In genomic region chr7:13107291-13107690, GRCh38 we compare ENCODE assay signal across 18 cellular contexts.
A peak's percentile ranks its signal among the peaks of the same experiment; 100 is the strongest.
DNase-seq lines count a peak whose midpoint lies in the region; ATAC-seq, FAIRE-seq and TF ChIP-seq lines count a peak whose summit lies in the region.
"Had no signal": no experiment of that assay in that cellular context is flagged by ENCODE, and none has a peak within 500 bp of the region (broad histone marks: within the 10 kb centered on the region; RNA-seq: fewer than 3 reads in every experiment).

No MANE protein-coding gene starts in this region.

- DNase-seq in HepG2 (ENCODE audit: low spot score) (no peak), right lobe of liver (no peak), RWPE2 (ENCODE audit: low spot score) (no peak), heart left ventricle (no peak), hepatocyte (ENCODE audit: low spot score) (no peak)
- DNase-seq: DMS79, HCEC 1CT, KBM-7, NCI-H1417, NCI-H187, NCI-H446 treated with DMSO at 0.1 percent for 48 hours, NCI-H526 treated with DMSO at 0.1 percent for 48 hours had no signal

- no TSS peak for BruUV-seq in HepG2 (replicated peaks; lab: Mats Ljungman, UMichigan)

- no peak overlapping the region for H3K27ac ChIP-seq in HepG2 (ENCODE audit: extremely low read length, insufficient read depth, low read length)
- H3K27ac ChIP-seq in right lobe of liver: no peak overlapping the region
- no peak overlapping the region for H3K27ac ChIP-seq in RWPE2 (ENCODE audit: poor library complexity, severe bottlenecking)
- H3K27ac ChIP-seq in heart left ventricle: no peak overlapping the region
- H3K27ac ChIP-seq in hepatocyte: no peak overlapping the region
- H3K27ac ChIP-seq: A549 had no signal

- H3K4me2 ChIP-seq in HepG2 (ENCODE audit: low read depth, low read length) (no peak overlapping the region), hepatocyte (no peak overlapping the region)
- H3K4me2 ChIP-seq: A549 had no signal

- no peak for FAIRE-seq in HepG2 (lab: Jason Lieb, UNC)
- FAIRE-seq: A549, D721Med had no signal

- H3K9ac ChIP-seq in HepG2 (ENCODE audit: insufficient read depth, low read depth, low read length): no peak overlapping the region

- CTCF ChIA-PET in HepG2 (lab: Yijun Ruan, JAX; ENCODE audit: low intra/inter-chr PET ratio, low total read pairs): no interaction called here

- no peak for TF ChIP-seq RAD21 in HepG2 (CRISPR knock-in tag; IDR thresholded peaks at IDR 0.05)

- ATAC-seq in HepG2 (no peak), right lobe of liver (no peak), RWPE2 (ENCODE audit: low read depth) (peak; percentile 52; the same call in 2 of the 3 replicates), esophagus mucosa (peak; percentile 85), heart left ventricle (no peak), GM18868 (IDR thresholded peaks at IDR 0.05; ENCODE audit: unreplicated experiment) (no peak)
- ATAC-seq: A549, Panc1, SK-N-SH treated with all-trans-retinoic acid at 6 μM for 48 hours had no signal

- no peaks in the 10 kb centered on the region for H3K36me3 ChIP-seq in HepG2 (replicated peaks in 1 of 2; ENCODE audit: control insufficient read depth in 1 of 2, insufficient read depth in 2 of 2, low read length in 2 of 2)
- H3K36me3 ChIP-seq in right lobe of liver: no peaks in the 10 kb centered on the region
- H3K36me3 ChIP-seq in RWPE2 (ENCODE audit: low read depth): no peaks in the 10 kb centered on the region
- H3K36me3 ChIP-seq in heart left ventricle: no peaks in the 10 kb centered on the region
- H3K36me3 ChIP-seq in hepatocyte (replicated peaks; ENCODE audit: insufficient read depth, low read depth): no peaks in the 10 kb centered on the region

- H3K4me1 ChIP-seq in HepG2 (ENCODE audit: insufficient read depth, low read length) (peaks cover 20% of the 10 kb centered on the region), right lobe of liver (peaks cover 0 to 4% (median 0%) of the 10 kb centered on the region in 4 donors), RWPE2 (ENCODE audit: insufficient read depth, poor library complexity, severe bottlenecking) (no peaks in the 10 kb centered on the region), heart left ventricle (no peaks in the 10 kb centered on the region), hepatocyte (ENCODE audit: insufficient read depth) (no peaks in the 10 kb centered on the region)
- H3K4me1 ChIP-seq: A549 had no signal

- no peak overlapping the region for H3K4me3 ChIP-seq in HepG2 (replicated peaks in 1 of 3; ENCODE audit: insufficient read depth in 1 of 3, low read depth in 2 of 3, low read length in 3 of 3)
- H3K4me3 ChIP-seq in right lobe of liver: no peak overlapping the region
- no peak overlapping the region for H3K4me3 ChIP-seq in RWPE2 (ENCODE audit: severe bottlenecking)
- no peak overlapping the region for H3K4me3 ChIP-seq in heart left ventricle
- no peak overlapping the region for H3K4me3 ChIP-seq in hepatocyte
- H3K4me3 ChIP-seq: A549 had no signal

- TF ChIP-seq EP300 in HepG2 (IDR thresholded peaks at IDR 0.05; ENCODE audit: low read depth in 2 of 2, low read length in 2 of 2) (no peak), HepG2 (CRISPR knock-in tag; IDR thresholded peaks at IDR 0.05; ENCODE audit: borderline replicate concordance) (no peak)

- in situ Hi-C loops in HepG2 (cut with HindIII; ENCODE audit: extremely low pct_ligation_motif_present, low pct_unique_long_range_greater_than_20kb): loop anchor here (25.0 kb wide), 1 partner anchor 420 kb away; the partner anchor contains the start of gene ARL4A

- H3K27me3 ChIP-seq in HepG2 (ENCODE audit: control insufficient read depth in 1 of 2, insufficient read depth in 2 of 2, low read length in 2 of 2) (no peaks in the 10 kb centered on the region), right lobe of liver (no peaks in the 10 kb centered on the region), RWPE2 (ENCODE audit: insufficient read depth, poor library complexity, severe bottlenecking) (no peaks in the 10 kb centered on the region), heart left ventricle (no peaks in the 10 kb centered on the region), hepatocyte (no peaks in the 10 kb centered on the region)

- no peaks in the 10 kb centered on the region for H3K9me2 ChIP-seq in hepatocyte (replicated peaks; ENCODE audit: insufficient read depth)

- H3K9me3 ChIP-seq in HepG2 (ENCODE audit: low read length): no peaks in the 10 kb centered on the region
- H3K9me3 ChIP-seq in right lobe of liver: no peaks in the 10 kb centered on the region
- H3K9me3 ChIP-seq in RWPE2 (ENCODE audit: severe bottlenecking): no peaks in the 10 kb centered on the region
- peaks cover 0 to 5% (median 0%) of the 10 kb centered on the region in 12 donors for H3K9me3 ChIP-seq in heart left ventricle
- no peaks in the 10 kb centered on the region for H3K9me3 ChIP-seq in hepatocyte (ENCODE audit: low read depth)

- no peak for TF ChIP-seq CTCF in HepG2 (CRISPR knock-in tag; IDR thresholded peaks at IDR 0.05)
- TF ChIP-seq CTCF in right lobe of liver (IDR thresholded peaks at IDR 0.05): no peak
- TF ChIP-seq CTCF in RWPE2 (IDR thresholded peaks at IDR 0.05; ENCODE audit: poor library complexity, severe bottlenecking): no peak
- no peak for TF ChIP-seq CTCF in heart left ventricle (IDR thresholded peaks at IDR 0.05)
- TF ChIP-seq CTCF in hepatocyte (IDR thresholded peaks at IDR 0.05; ENCODE audit: poor library complexity): no peak

- TF ChIP-seq POLR2A in HepG2 (IDR thresholded peaks at IDR 0.05; ENCODE audit: insufficient read depth in 1 of 2, low read depth in 2 of 2, low read length in 2 of 2): no peak
- TF ChIP-seq POLR2A in right lobe of liver (IDR thresholded peaks at IDR 0.05): no peak
- no peak for TF ChIP-seq POLR2A in heart left ventricle (IDR thresholded peaks at IDR 0.05)

- H4K20me1 ChIP-seq in HepG2 (ENCODE audit: insufficient read depth, low read length) (no peaks in the 10 kb centered on the region), hepatocyte (ENCODE audit: insufficient read depth, poor library complexity, severe bottlenecking) (no peaks in the 10 kb centered on the region)

- H2AFZ ChIP-seq in HepG2 (ENCODE audit: low read length) (peak overlapping the region; percentile 5), hepatocyte (no peak overlapping the region)

- intact Hi-C loops in HepG2 (cut with micrococcal nuclease; ENCODE audit: unreplicated experiment): no loop called here
- intact Hi-C loops in right lobe of liver (cut with DNase I): no loop called here
- intact Hi-C loops in heart left ventricle (cut with DNase I): no loop called here

- POLR2A ChIA-PET in HepG2 (lab: Yijun Ruan, JAX): no interaction called here

- H3K79me2 ChIP-seq in HepG2 (ENCODE audit: insufficient read depth, low read length) (no peaks in the 10 kb centered on the region), hepatocyte (no peaks in the 10 kb centered on the region)

TF ChIP-seq in HepG2, 621 proteins besides CTCF, POLR2A, EP300 and RAD21 (continues in another document):
- TF ChIP-seq SP1 (IDR thresholded peaks at IDR 0.05): no peak
- TF ChIP-seq SP1 (CRISPR knock-in tag; IDR thresholded peaks at IDR 0.05): no peak
- TF ChIP-seq ZFY (CRISPR knock-in tag; IDR thresholded peaks at IDR 0.05): no peak
- no peak for TF ChIP-seq PRDM10 (CRISPR knock-in tag; IDR thresholded peaks at IDR 0.05; ENCODE audit: low read depth)
- no peak for TF ChIP-seq ZNF326 (CRISPR knock-in tag; IDR thresholded peaks at IDR 0.05; ENCODE audit: borderline replicate concordance)
- no peak for TF ChIP-seq REL (CRISPR knock-in tag; conservative IDR thresholded peaks at IDR 0.05)
- TF ChIP-seq THAP7 (CRISPR knock-in tag; IDR thresholded peaks at IDR 0.05): no peak
- TF ChIP-seq MED13 (CRISPR knock-in tag; IDR thresholded peaks at IDR 0.05): no peak

Comparison
In these comparisons a context has a peak if more than half of its experiments do, and no peak if none do; other contexts are left out.
1. ATAC-seq: peak in RWPE2 (single experiment) and esophagus mucosa (single experiment); none in HepG2 (single experiment), right lobe of liver (0 of 4), heart left ventricle (0 of 4) and GM18868 (single experiment).